ENCODE assay signal across 14 cellular contexts in the genomic region with DNA sequence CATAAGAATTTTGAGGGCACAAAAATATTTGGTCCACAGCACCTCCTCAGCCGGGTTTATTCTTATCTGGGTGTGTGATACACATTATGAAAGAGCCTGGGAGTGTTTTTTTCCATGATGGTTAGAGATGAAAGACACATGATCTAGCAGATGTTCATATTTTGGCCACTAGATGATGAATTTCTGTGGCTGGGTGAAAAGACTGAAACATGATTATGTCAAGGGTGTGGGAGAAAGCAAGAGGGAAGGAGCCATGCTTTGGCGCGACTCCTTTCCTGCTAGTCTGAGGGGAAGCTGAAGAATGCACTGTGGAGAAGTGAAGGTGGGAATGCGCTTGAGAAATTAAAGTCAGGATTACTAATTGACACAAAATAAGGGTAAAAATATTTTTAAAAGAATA.
DNase-seq lines count a peak whose midpoint lies in the region; ATAC-seq and TF ChIP-seq lines count a peak whose summit lies in the region.
"Had no signal": no experiment of that assay in that cellular context is flagged by ENCODE, and none has a peak within 500 bp of the region (broad histone marks: within the 10 kb centered on the region; RNA-seq: fewer than 3 reads in every experiment).

No MANE protein-coding gene starts in this region.

- peak overlapping the region; percentile 4 for H3K27ac ChIP-seq in angular gyrus (ENCODE audit: low read depth, low read length)

- peak; percentile 1 for DNase-seq in Jurkat, Clone E6-1 (ENCODE audit: low read depth, low spot score)
- peak; percentile 6 for DNase-seq in fibroblast of peridontal ligament (ENCODE audit: extremely low read depth)
- no peak for DNase-seq in neural crest cell (ENCODE audit: low read depth, low spot score)
- DNase-seq in cerebellar cortex (ENCODE audit: low spot score) = no peak
- no peak for DNase-seq in activated CD4-positive, CD25-positive, alpha-beta regulatory T cell (lab: John Stamatoyannopoulos, UW)
- no peak for DNase-seq in EL
- DNase-seq: BE2C; C1 segment of cervical spinal cord; Caco-2; CD4-positive, CD25-positive, alpha-beta regulatory T cell; GDM1; H9 had no signal

- no peak for ATAC-seq in GM18867 (IDR thresholded peaks at IDR 0.05; ENCODE audit: unreplicated experiment)

- H3K27me3 Mint-ChIP-seq in neural crest cell (ENCODE audit: low read depth) = no peaks in the 10 kb centered on the region
- H3K27me3 Mint-ChIP-seq: CD4-positive, CD25-positive, alpha-beta regulatory T cell had no signal

- no peak overlapping the region for H3K4me3 Mint-ChIP-seq in neural crest cell
- H3K4me3 Mint-ChIP-seq: CD4-positive, CD25-positive, alpha-beta regulatory T cell; H9 had no signal

- H3K9me3 Mint-ChIP-seq in neural crest cell = no peaks in the 10 kb centered on the region
- H3K9me3 Mint-ChIP-seq: H9 had no signal

- TF ChIP-seq CTCF in neural crest cell (conservative IDR thresholded peaks at IDR 0.05) = no peak

- H3K4me3 ChIP-seq in Jurkat, Clone E6-1 (ENCODE audit: low read length) = no peak overlapping the region

- peak overlapping the region; percentile 30 for H3K27ac Mint-ChIP-seq in neural crest cell (ENCODE audit: unreplicated experiment)
- H3K27ac Mint-ChIP-seq: CD4-positive, CD25-positive, alpha-beta regulatory T cell; H9 had no signal

- H3K36me3 Mint-ChIP-seq in neural crest cell (ENCODE audit: low read depth) = no peaks in the 10 kb centered on the region
- H3K36me3 Mint-ChIP-seq: CD4-positive, CD25-positive, alpha-beta regulatory T cell had no signal

- peaks cover 6% of the 10 kb centered on the region for H3K4me1 Mint-ChIP-seq in neural crest cell
- H3K4me1 Mint-ChIP-seq: CD4-positive, CD25-positive, alpha-beta regulatory T cell had no signal

Comparison
In these comparisons a context has a peak if more than half of its experiments do, and no peak if none do; other contexts are left out.
1. DNase-seq: peak in Jurkat, Clone E6-1 (single experiment) and fibroblast of peridontal ligament (single experiment); none in neural crest cell (single experiment), cerebellar cortex (single experiment), activated CD4-positive, CD25-positive, alpha-beta regulatory T cell (0 of 4) and EL (single experiment).